13 cellular contexts compared by ENCODE assay signal in the genomic region with DNA sequence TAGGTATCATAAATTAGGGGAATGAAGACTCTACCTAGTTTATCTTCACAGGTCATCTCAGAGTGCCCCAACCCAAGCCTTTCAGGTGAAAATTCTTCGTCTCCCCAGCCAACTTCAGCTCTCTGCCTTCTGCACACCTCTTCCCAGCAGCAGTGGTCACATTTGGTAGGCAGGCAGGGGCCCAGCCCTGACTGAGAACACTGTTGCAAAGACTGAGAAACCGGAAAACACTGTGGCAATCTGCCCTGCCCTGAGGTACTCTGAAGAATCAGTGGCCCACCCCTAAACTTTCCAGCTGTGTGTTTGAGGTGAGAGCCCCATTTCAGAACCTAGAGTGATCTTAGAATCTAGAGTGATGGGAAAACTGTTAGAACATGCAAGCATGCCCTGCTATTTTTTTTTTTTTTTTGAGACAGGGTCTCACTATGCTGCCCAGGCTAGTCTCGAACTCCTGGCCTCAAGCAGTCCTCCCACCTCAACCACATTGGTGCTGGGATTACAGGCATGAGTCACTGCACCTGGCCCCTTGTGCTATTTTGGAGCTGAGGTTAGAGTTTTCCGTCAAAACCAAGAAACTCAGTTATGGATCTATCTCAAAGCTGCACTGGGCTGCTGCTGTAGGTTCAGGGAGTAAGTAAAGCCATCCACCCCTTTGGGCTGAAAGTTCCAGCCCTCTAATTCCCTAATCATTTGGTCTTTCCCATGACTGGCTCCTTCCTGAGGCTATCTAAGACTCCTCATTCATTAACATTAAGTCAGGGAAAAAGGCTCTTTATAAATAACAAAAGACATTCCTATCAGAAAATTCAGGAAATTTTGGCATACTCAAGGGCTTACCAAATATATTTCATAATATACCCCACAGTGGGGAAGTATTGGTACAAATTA. TPM values are rescaled to one million over a fixed set of nuclear protein-coding genes. Genes with fewer than 3 reads are reported as not detected.
A peak's percentile ranks its signal among the peaks of the same experiment; 100 is the strongest.
DNase-seq lines count a peak whose midpoint lies in the region; ATAC-seq and TF ChIP-seq lines count a peak whose summit lies in the region.
"Had no signal": no experiment of that assay in that cellular context is flagged by ENCODE, and none has a peak within 500 bp of the region (broad histone marks: within the 10 kb centered on the region; RNA-seq: fewer than 3 reads in every experiment).

No MANE protein-coding gene starts in this region.

- H3K4me1 ChIP-seq in cardiac muscle cell (ENCODE audit: low read depth) = peaks cover 21% of the 10 kb centered on the region
- H3K4me1 ChIP-seq in vagina = peaks cover 7% of the 10 kb centered on the region

- H3K4me3 ChIP-seq in cardiac muscle cell (no peak overlapping the region), vagina (no peak overlapping the region)
- H3K4me3 ChIP-seq: right atrium auricular region had no signal

- DNase-seq in cardiac muscle cell (ENCODE audit: low read depth in 1 of 2, low spot score in 1 of 2) (no peak), left ventricle myocardium superior (no peak), mesothelial cell of epicardium (ENCODE audit: low spot score in 2 of 2, unreplicated experiment in 2 of 2) (no peak), vagina (ENCODE audit: extremely low spot score in 2 of 2) (no peak)
- no peak for DNase-seq in activated T-helper 1 cell treated with anti-CD3 and anti-CD28 coated beads, Interleukin-12 subunit alpha, Interleukin-12 subunit beta, Interleukin-2, Interleukin-4 antibody, amounts not matched to agents 30 ng/mL and 10 ng/mL and 1 ng/mL, durations not matched to agents 14 hours and 24 hours and 36 hours (ENCODE audit: low spot score)
- DNase-seq: activated gamma-delta T cell treated with Interleukin-2 at 50 U/mL for 16 hours, KBM-7, NCI-H526 treated with DMSO at 0.1 percent for 48 hours had no signal

- H3K36me3 ChIP-seq in cardiac muscle cell (peaks cover 11% of the 10 kb centered on the region), vagina (peaks cover 3 to 13% of the 10 kb centered on the region in 2 donors)

- TF ChIP-seq CTCF in cardiac muscle cell (IDR thresholded peaks at IDR 0.05; ENCODE audit: low read depth, low read length) = no peak
- no peak for TF ChIP-seq CTCF in mesothelial cell of epicardium (IDR thresholded peaks at IDR 0.05; ENCODE audit: unreplicated experiment)
- TF ChIP-seq CTCF in vagina (IDR thresholded peaks at IDR 0.05) = no peak

- no peaks in the 10 kb centered on the region for H3K27me3 Mint-ChIP-seq in activated T-helper 1 cell treated with anti-CD3 and anti-CD28 coated beads, Interleukin-12 subunit alpha, Interleukin-12 subunit beta, Interleukin-2, Interleukin-4 antibody, amounts not matched to agents 30 ng/mL and 10 ng/mL and 1 ng/mL, durations not matched to agents 14 hours and 24 hours and 36 hours (ENCODE audit: insufficient read depth)
- H3K27me3 Mint-ChIP-seq in mesothelial cell of epicardium (ENCODE audit: low read depth) = no peaks in the 10 kb centered on the region

- no peaks in the 10 kb centered on the region for H3K27me3 ChIP-seq in cardiac muscle cell
- H3K27me3 ChIP-seq in vagina = no peaks in the 10 kb centered on the region
- H3K27me3 ChIP-seq: right atrium auricular region had no signal

- no peak for ATAC-seq in left ventricle myocardium superior
- no peak for ATAC-seq in HG03175 (IDR thresholded peaks at IDR 0.05; ENCODE audit: unreplicated experiment)
- no peak for ATAC-seq in GM21526 (IDR thresholded peaks at IDR 0.05; ENCODE audit: low FRiP score, unreplicated experiment)
- no peak for ATAC-seq in esophagus mucosa

- intact Hi-C loops in left ventricle myocardium superior (cut with micrococcal nuclease) = loop anchor here (10.0 kb wide), 1 partner anchor 68 kb away; the partner anchor contains the start of genes GTF2H1 and HPS5
- intact Hi-C loops in activated T-helper 1 cell treated with anti-CD3 and anti-CD28 coated beads, Interleukin-12 subunit alpha, Interleukin-12 subunit beta, Interleukin-2, Interleukin-4 antibody, amounts not matched to agents 30 ng/mL and 10 ng/mL and 1 ng/mL, durations not matched to agents 14 hours and 24 hours and 36 hours (cut with micrococcal nuclease) = loop anchor here (5.0 to 10.0 kb wide), 3 partner anchors 330 to 1992 kb away; partner anchors contain the start of genes E2F8 and PRMT3
- intact Hi-C loops in vagina (cut with DNase I) = no loop called here

- no peaks in the 10 kb centered on the region for H3K9me3 Mint-ChIP-seq in activated T-helper 1 cell treated with anti-CD3 and anti-CD28 coated beads, Interleukin-12 subunit alpha, Interleukin-12 subunit beta, Interleukin-2, Interleukin-4 antibody, amounts not matched to agents 30 ng/mL and 10 ng/mL and 1 ng/mL, durations not matched to agents 14 hours and 24 hours and 36 hours
- H3K9me3 Mint-ChIP-seq in mesothelial cell of epicardium = no peaks in the 10 kb centered on the region

- peak overlapping the region; percentile 65 for H3K4me3 Mint-ChIP-seq in activated T-helper 1 cell treated with anti-CD3 and anti-CD28 coated beads, Interleukin-12 subunit alpha, Interleukin-12 subunit beta, Interleukin-2, Interleukin-4 antibody, amounts not matched to agents 30 ng/mL and 10 ng/mL and 1 ng/mL, durations not matched to agents 14 hours and 24 hours and 36 hours
- H3K4me3 Mint-ChIP-seq in mesothelial cell of epicardium = peak overlapping the region; percentile 26

- peak overlapping the region; percentile 80 for H3K27ac Mint-ChIP-seq in activated T-helper 1 cell treated with anti-CD3 and anti-CD28 coated beads, Interleukin-12 subunit alpha, Interleukin-12 subunit beta, Interleukin-2, Interleukin-4 antibody, amounts not matched to agents 30 ng/mL and 10 ng/mL and 1 ng/mL, durations not matched to agents 14 hours and 24 hours and 36 hours
- H3K27ac Mint-ChIP-seq in mesothelial cell of epicardium = peak overlapping the region; percentile 82

- H3K9me3 ChIP-seq in cardiac muscle cell (ENCODE audit: low read depth) (no peaks in the 10 kb centered on the region), vagina (no peaks in the 10 kb centered on the region)
- H3K9me3 ChIP-seq: right atrium auricular region had no signal

- H3K27ac ChIP-seq in cardiac muscle cell = peak overlapping the region; percentile 89
- peak overlapping the region; percentile 25 for H3K27ac ChIP-seq in vagina

- no peak for TF ChIP-seq POLR2A in vagina (IDR thresholded peaks at IDR 0.05)

- peaks cover 44% of the 10 kb centered on the region for H3K4me1 Mint-ChIP-seq in activated T-helper 1 cell treated with anti-CD3 and anti-CD28 coated beads, Interleukin-12 subunit alpha, Interleukin-12 subunit beta, Interleukin-2, Interleukin-4 antibody, amounts not matched to agents 30 ng/mL and 10 ng/mL and 1 ng/mL, durations not matched to agents 14 hours and 24 hours and 36 hours (ENCODE audit: low read depth)
- H3K4me1 Mint-ChIP-seq in mesothelial cell of epicardium = peaks cover 20% of the 10 kb centered on the region

- peaks cover 28% of the 10 kb centered on the region for H3K36me3 Mint-ChIP-seq in activated T-helper 1 cell treated with anti-CD3 and anti-CD28 coated beads, Interleukin-12 subunit alpha, Interleukin-12 subunit beta, Interleukin-2, Interleukin-4 antibody, amounts not matched to agents 30 ng/mL and 10 ng/mL and 1 ng/mL, durations not matched to agents 14 hours and 24 hours and 36 hours (ENCODE audit: low read depth)
- peaks cover 1% of the 10 kb centered on the region for H3K36me3 Mint-ChIP-seq in mesothelial cell of epicardium

RNA-seq across cellular contexts. Expression of gene LDHA, which starts 1.7 kb away (rescaled TPM):
- total RNA-seq in cardiac muscle cell (1,055 and 1,613 TPM in 2 replicates), left ventricle myocardium superior (332 TPM), mesothelial cell of epicardium (437 to 453 TPM (median 439 TPM) in 3 replicates), vagina (461 TPM), esophagus mucosa (564 TPM)
- polyA plus RNA-seq in cardiac muscle cell = 3,082 and 3,925 TPM in 2 replicates
- 1,448 and 1,455 TPM in 2 replicates for total RNA-seq in activated T-helper 1 cell treated with anti-CD3 and anti-CD28 coated beads, Interleukin-12 subunit alpha, Interleukin-12 subunit beta, Interleukin-2, Interleukin-4 antibody, amounts not matched to agents 30 ng/mL and 10 ng/mL and 1 ng/mL, durations not matched to agents 14 hours and 24 hours and 36 hours

RNA-seq across cellular contexts. Expression of gene LDHC, which starts 19.4 kb away (rescaled TPM):
- total RNA-seq in cardiac muscle cell = not detected in 2 replicates
- not detected in 2 replicates for polyA plus RNA-seq in cardiac muscle cell
- not detected for total RNA-seq in left ventricle myocardium superior
- not detected in 2 replicates for total RNA-seq in activated T-helper 1 cell treated with anti-CD3 and anti-CD28 coated beads, Interleukin-12 subunit alpha, Interleukin-12 subunit beta, Interleukin-2, Interleukin-4 antibody, amounts not matched to agents 30 ng/mL and 10 ng/mL and 1 ng/mL, durations not matched to agents 14 hours and 24 hours and 36 hours
- 0.32 to 0.60 TPM (median 0.40 TPM) in 3 replicates for total RNA-seq in mesothelial cell of epicardium
- total RNA-seq in vagina = not detected
- not detected for total RNA-seq in esophagus mucosa
- total RNA-seq: endothelial cell of umbilical vein had no signal
- polyA plus RNA-seq: endothelial cell of umbilical vein had no signal
